8 cellular contexts compared by ENCODE assay signal in genomic region chr17:73311781-73312641, GRCh38. TPM values are rescaled to one million over a fixed set of nuclear protein-coding genes. Genes with fewer than 3 reads are reported as not detected.
A peak's percentile ranks its signal among the peaks of the same experiment; 100 is the strongest.
DNase-seq lines count a peak whose midpoint lies in the region; ATAC-seq, FAIRE-seq and TF ChIP-seq lines count a peak whose summit lies in the region.

TSS of gene CDC42EP4 (minus strand) at chr17:73312001. CDS start at chr17:73286500, 25,501 bp downstream.

- CTCF ChIA-PET in HEK293T (lab: Yijun Ruan, JAX), result interaction anchor here (1.2 to 2.3 kb wide), 3 partner anchors 14 to 45 kb away, joined by 3 to 7 read pairs (median 5); no protein-coding TSS in a partner anchor

- H3K4me3 ChIP-seq in GM08714 (ENCODE audit: low read length), result peak within 1 kb of the TSS; percentile 74
- H3K4me3 ChIP-seq in adipocyte (ENCODE audit: low read length), result peak within 1 kb of the TSS; percentile 96
- H3K4me3 ChIP-seq in pancreas, result peak within 1 kb of the TSS; percentile 83 to 100 (median 92)
- H3K4me3 ChIP-seq in thymus (ENCODE audit: low read length), result peak within 1 kb of the TSS; percentile 61

- H3K27me3 ChIP-seq in adipocyte (replicated peaks; ENCODE audit: control insufficient read depth, insufficient read depth, low read length) (no peaks in the 10 kb centered on the region), pancreas (no peaks in the 10 kb centered on the region), thymus (ENCODE audit: control insufficient read depth, insufficient read depth) (no peaks in the 10 kb centered on the region)

- peaks cover 2% of the 10 kb centered on the region for H3K36me3 ChIP-seq in adipocyte (ENCODE audit: control insufficient read depth, insufficient read depth, low read length, severe bottlenecking)
- no peaks in the 10 kb centered on the region for H3K36me3 ChIP-seq in pancreas
- no peaks in the 10 kb centered on the region for H3K36me3 ChIP-seq in thymus (ENCODE audit: control insufficient read depth, insufficient read depth)

- TF ChIP-seq CTCF in pancreas (IDR thresholded peaks at IDR 0.05), result no peak

- H3K9me3 ChIP-seq in adipocyte (ENCODE audit: control insufficient read depth, low read length) (no peaks in the 10 kb centered on the region), pancreas (no peaks in the 10 kb centered on the region), thymus (ENCODE audit: control insufficient read depth) (no peaks in the 10 kb centered on the region)

- H3K4me1 ChIP-seq in adipocyte (ENCODE audit: control insufficient read depth, insufficient read depth, low read length) (peaks cover 39% of the 10 kb centered on the region), pancreas (peaks cover 8 to 20% (median 12%) of the 10 kb centered on the region in 3 donors), thymus (ENCODE audit: control insufficient read depth, insufficient read depth, low read length) (peaks cover 11% of the 10 kb centered on the region)

- no peak for FAIRE-seq in pancreas (lab: Jason Lieb, UNC)

- POLR2A ChIA-PET in HEK293T (lab: Yijun Ruan, JAX), result interaction anchor here (0.7 to 3.1 kb wide), 21 partner anchors 8 to 80 kb away, joined by 3 to 17 read pairs (median 4); a partner anchor contains a TSS

- ATAC-seq in Right ventricle myocardium superior (ENCODE audit: poor library complexity), result peak; percentile 88
- ATAC-seq in pancreas, result peak; percentile 69 to 83 (median 74)

- 0 to 1% methylated on average over 53 to 71 of the region's 71 CpGs for WGBS in pancreas, 2 donors
- 5% methylated on average over 71 of the region's 71 CpGs for WGBS in thymus

- H3K27ac ChIP-seq in pancreas (peak within 1 kb of the TSS; percentile 92 to 99 (median 96)), thymus (ENCODE audit: low read depth) (peak within 1 kb of the TSS; percentile 86)

- intact Hi-C loops in Right ventricle myocardium superior (cut with DNase I), result loop anchor here (2.0 to 5.0 kb wide), 3 partner anchors 19 to 55 kb away; no protein-coding TSS in a partner anchor
- intact Hi-C loops in pancreas (cut with DNase I), result loop anchor here in 1 of 3 donors (10.0 kb wide), 1 partner anchor 53 kb away; no protein-coding TSS in a partner anchor

- DNase-seq in HEK293T (ENCODE audit: extremely low spot score), result peak; percentile 93
- peak; percentile 87 for DNase-seq in NCI-H1048 (lab: John Stamatoyannopoulos, UW)
- peak; percentile 84 to 86 for DNase-seq in SW 1271 (lab: John Stamatoyannopoulos, UW)
- peak; percentile 98 for DNase-seq in adipocyte (ENCODE audit: low read depth)
- peak; percentile 97 for DNase-seq in Right ventricle myocardium superior
- DNase-seq in pancreas, result peak; percentile 96 to 98 (median 98)

- peak within 1 kb of the TSS; percentile 98 for H3K9ac ChIP-seq in adipocyte (ENCODE audit: low read length)

TF ChIP-seq in HEK293T, 16 proteins besides CTCF, POLR2A, EP300 and RAD21:
- TF ChIP-seq L3MBTL2 (conservative IDR thresholded peaks at IDR 0.05), result peak; percentile 85
- 0 out of 2 replicates have a peak, but pooled peaks have one; percentile 20 for TF ChIP-seq HDGF (IDR thresholded peaks at IDR 0.05; ENCODE audit: borderline replicate concordance)
- no peak for TF ChIP-seq ZNF384 (IDR thresholded peaks at IDR 0.05)

RNA-seq across cellular contexts. Expression of gene CDC42EP4, which starts in this region (rescaled TPM):
- total RNA-seq in Right ventricle myocardium superior (53.0 TPM), pancreas (10 to 100 TPM; 43.2 to 56.2 (median 46.9) TPM)
- polyA plus RNA-seq in pancreas (10 to 100 TPM; 24.2 to 28.9 TPM), thymus (30.9 TPM)

Comparison
In these comparisons a context has a peak if more than half of its experiments do, and no peak if none do; other contexts are left out.
1. Peak in every context shown above with its lines: DNase-seq, ATAC-seq, H3K4me3 ChIP-seq and H3K27ac ChIP-seq.